Comparison of ENCODE assay signal across 9 cellular contexts in the genomic region with DNA sequence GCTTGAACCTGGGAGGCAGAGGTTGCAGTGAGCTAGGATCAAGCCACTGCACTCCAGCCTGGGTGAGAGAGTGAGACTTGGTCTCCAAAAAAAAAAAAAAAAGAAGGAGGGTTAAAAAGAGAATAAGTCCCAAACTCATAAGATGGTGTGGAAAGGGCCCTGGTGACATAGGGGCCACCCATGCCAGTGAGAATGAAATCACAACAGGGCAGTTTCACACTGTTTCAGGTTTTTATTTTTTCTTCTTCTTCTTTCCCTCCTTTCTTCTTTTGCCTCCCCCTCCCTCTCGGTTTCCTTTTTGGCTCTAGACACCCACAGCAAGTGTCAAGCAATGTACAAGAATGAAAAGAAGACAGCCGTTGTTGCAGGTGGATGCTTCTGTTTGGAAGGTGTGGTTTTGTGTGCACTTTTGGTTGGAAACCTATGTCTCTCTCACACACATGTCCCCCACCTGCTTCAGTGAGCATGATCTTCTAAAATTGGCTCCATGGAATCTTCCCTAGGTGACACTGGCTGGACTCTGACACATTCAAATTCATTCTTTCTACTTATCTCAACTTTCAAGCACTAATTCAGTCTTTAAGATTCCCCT. TPM values are rescaled to one million over a fixed set of nuclear protein-coding genes. Genes with fewer than 3 reads are reported as not detected.
DNase-seq lines count a peak whose midpoint lies in the region; ATAC-seq and TF ChIP-seq lines count a peak whose summit lies in the region.
"Had no signal": no experiment of that assay in that cellular context is flagged by ENCODE, and none has a peak within 500 bp of the region (broad histone marks: within the 10 kb centered on the region; RNA-seq: fewer than 3 reads in every experiment).

No MANE protein-coding gene starts in this region.

- H2AFZ ChIP-seq in SK-N-SH (ENCODE audit: low read depth) = no peak overlapping the region

- no peaks in the 10 kb centered on the region for H3F3A ChIP-seq in SK-N-SH (replicated peaks; ENCODE audit: insufficient read depth)

- CTCF ChIA-PET in SK-N-SH (lab: Yijun Ruan, JAX) = interaction anchor here (8.1 kb wide), 1 partner anchor 77 kb away, joined by 56 read pairs; no protein-coding TSS in a partner anchor

- WGBS in SK-N-SH (ENCODE audit: low lambda C conversion rate) = 19% methylated on average over 2 of the region's 2 CpGs

- peak overlapping the region; percentile 46 to 87 (median 70); a peak in 20 of 22 replicates for H3K4me2 ChIP-seq in BLaER1 treated with 17β-estradiol and CSF1 and Interleukin-3, amounts not matched to agents 10 nM and 100 nM
- H3K4me2 ChIP-seq in SK-N-SH = no peak overlapping the region

- no peaks in the 10 kb centered on the region for H4K20me1 ChIP-seq in BLaER1 treated with 17β-estradiol and CSF1 and Interleukin-3, amounts not matched to agents 10 nM and 100 nM
- no peaks in the 10 kb centered on the region for H4K20me1 ChIP-seq in SK-N-SH (ENCODE audit: insufficient read depth)

- H3K36me3 ChIP-seq in BLaER1 treated with 17β-estradiol and CSF1 and Interleukin-3, amounts not matched to agents 10 nM and 100 nM = peaks cover 0 to 18% (median 0%) of the 10 kb centered on the region in 11 experiments; a peak in 6 of 22 replicates
- H3K36me3 ChIP-seq in SK-N-SH (replicated peaks in 1 of 2; ENCODE audit: control insufficient read depth in 1 of 2, insufficient read depth in 2 of 2, low read length in 1 of 2) = no peaks in the 10 kb centered on the region

- no peak for TF ChIP-seq RAD21 in SK-N-SH (IDR thresholded peaks at IDR 0.05; ENCODE audit: low read length)

- peak; percentile 51 for ATAC-seq in GM18907 (IDR thresholded peaks at IDR 0.05; ENCODE audit: unreplicated experiment)
- ATAC-seq in HG02571 (IDR thresholded peaks at IDR 0.05; ENCODE audit: unreplicated experiment) = peak; percentile 56
- peak; percentile 35 for ATAC-seq in HG03469 (IDR thresholded peaks at IDR 0.05; ENCODE audit: unreplicated experiment)
- no peak for ATAC-seq in sciatic nerve
- ATAC-seq: naive thymus-derived CD4-positive, alpha-beta T cell had no signal

- H3K9me3 ChIP-seq in BLaER1 treated with 17β-estradiol and CSF1 and Interleukin-3, amounts not matched to agents 10 nM and 100 nM (replicated peaks in 1 of 11) = peaks cover 0 to 31% (median 11%) of the 10 kb centered on the region in 11 experiments; a peak in 15 of 22 replicates
- H3K9me3 ChIP-seq in SK-N-SH = no peaks in the 10 kb centered on the region

- no peak for TF ChIP-seq EP300 in SK-N-SH (IDR thresholded peaks at IDR 0.05; ENCODE audit: borderline replicate concordance in 1 of 2, low read depth in 1 of 2, low read length in 1 of 2)

- intact Hi-C loops in sciatic nerve (cut with DNase I) = no loop called here

- H3K79me2 ChIP-seq in SK-N-SH (ENCODE audit: insufficient read depth) = no peaks in the 10 kb centered on the region

- H3K9ac ChIP-seq in BLaER1 treated with 17β-estradiol and CSF1 and Interleukin-3, amounts not matched to agents 10 nM and 100 nM = 0 out of 22 replicates have a peak overlapping the region, but pooled peaks of 1 of the 11 experiments have one; percentile 1
- no peak overlapping the region for H3K9ac ChIP-seq in SK-N-SH

- POLR2A ChIA-PET in SK-N-SH (lab: Yijun Ruan, JAX) = no interaction called here

- no peaks in the 10 kb centered on the region; the same call in 1 of the 2 replicates for H3K9me2 ChIP-seq in SK-N-SH

- TF ChIP-seq CTCF in SK-N-SH (IDR thresholded peaks at IDR 0.05) = no peak

- H3K27me3 ChIP-seq in BLaER1 treated with 17β-estradiol and CSF1 and Interleukin-3, amounts not matched to agents 10 nM and 100 nM = peaks cover 78 to 97% (median 90%) of the 10 kb centered on the region in 11 experiments
- H3K27me3 ChIP-seq in SK-N-SH (ENCODE audit: insufficient read depth) = peaks cover 19% of the 10 kb centered on the region; the same call in 1 of the 2 replicates

- DNase-seq in NCI-H748 (lab: John Stamatoyannopoulos, UW; ENCODE audit: unreplicated experiment) (no peak), SK-N-SH (no peak), NCI-H187 (lab: John Stamatoyannopoulos, UW) (no peak), sciatic nerve (ENCODE audit: low spot score) (no peak)
- DNase-seq: naive thymus-derived CD4-positive, alpha-beta T cell had no signal

- peaks cover 26 to 86% (median 48%) of the 10 kb centered on the region in 10 experiments for H3K4me1 ChIP-seq in BLaER1 treated with 17β-estradiol and CSF1 and Interleukin-3, amounts not matched to agents 10 nM and 100 nM
- no peaks in the 10 kb centered on the region for H3K4me1 ChIP-seq in SK-N-SH (ENCODE audit: control insufficient read depth in 1 of 2, insufficient read depth in 2 of 2, low read depth in 1 of 2, low read length in 1 of 2)

- peak overlapping the region in 8 of 11 experiments; percentile 65 to 91 (median 83); a peak in 15 of 22 replicates for H3K27ac ChIP-seq in BLaER1 treated with 17β-estradiol and CSF1 and Interleukin-3, amounts not matched to agents 10 nM and 100 nM
- no peak overlapping the region for H3K27ac ChIP-seq in SK-N-SH (ENCODE audit: low read depth in 2 of 2, low read length in 1 of 2)

- no peak overlapping the region for H3K4me3 ChIP-seq in BLaER1 treated with 17β-estradiol and CSF1 and Interleukin-3, amounts not matched to agents 10 nM and 100 nM
- no peak overlapping the region for H3K4me3 ChIP-seq in SK-N-SH (ENCODE audit: low read depth in 2 of 2, low read length in 1 of 2)

TF ChIP-seq in SK-N-SH, 30 proteins besides CTCF, POLR2A, EP300 and RAD21:
- no peak for TF ChIP-seq TCF12 (IDR thresholded peaks at IDR 0.05)
- TF ChIP-seq, protein P1, sequence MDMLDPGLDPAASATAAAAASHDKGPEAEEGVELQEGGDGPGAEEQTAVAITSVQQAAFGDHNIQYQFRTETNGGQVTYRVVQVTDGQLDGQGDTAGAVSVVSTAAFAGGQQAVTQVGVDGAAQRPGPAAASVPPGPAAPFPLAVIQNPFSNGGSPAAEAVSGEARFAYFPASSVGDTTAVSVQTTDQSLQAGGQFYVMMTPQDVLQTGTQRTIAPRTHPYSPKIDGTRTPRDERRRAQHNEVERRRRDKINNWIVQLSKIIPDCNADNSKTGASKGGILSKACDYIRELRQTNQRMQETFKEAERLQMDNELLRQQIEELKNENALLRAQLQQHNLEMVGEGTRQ (IDR thresholded peaks at IDR 0.05; ENCODE audit: borderline replicate concordance, low read depth, low read length) = no peak
- TF ChIP-seq ELF1 (IDR thresholded peaks at IDR 0.05) = no peak
TF ChIP-seq in SK-N-SH: peak in this region for 0.

RNA-seq across cellular contexts. Expression of a gene that starts 14.4 kb away (rescaled TPM):
- polyA plus RNA-seq in SK-N-SH (2012; rRNA removed) = not detected in 2 replicates
- not detected in 2 replicates for polyA plus RNA-seq in SK-N-SH (2012; cell fraction: cytosol; rRNA removed)
- polyA plus RNA-seq in SK-N-SH (2012; cell fraction: nucleus; rRNA removed) = not detected in 2 replicates
- total RNA-seq in sciatic nerve = 2.8 TPM
- polyA plus RNA-seq: naive thymus-derived CD4-positive, alpha-beta T cell had no signal

RNA-seq across cellular contexts. Expression of a gene that starts 25.1 kb away (rescaled TPM):
- not detected in 2 replicates for polyA plus RNA-seq in SK-N-SH (2012; rRNA removed)
- not detected in 2 replicates for polyA plus RNA-seq in SK-N-SH (2012; cell fraction: cytosol; rRNA removed)
- polyA plus RNA-seq in SK-N-SH (2012; cell fraction: nucleus; rRNA removed) = not detected in 2 replicates
- 4.5 TPM for total RNA-seq in sciatic nerve

Comparison
In these comparisons a context has a peak if more than half of its experiments do, and no peak if none do; other contexts are left out.
1. H3K27ac ChIP-seq: peak in BLaER1 treated with 17β-estradiol and CSF1 and Interleukin-3, amounts not matched to agents 10 nM and 100 nM (8 of 11); none in SK-N-SH (0 of 2).